In the genomic region with DNA sequence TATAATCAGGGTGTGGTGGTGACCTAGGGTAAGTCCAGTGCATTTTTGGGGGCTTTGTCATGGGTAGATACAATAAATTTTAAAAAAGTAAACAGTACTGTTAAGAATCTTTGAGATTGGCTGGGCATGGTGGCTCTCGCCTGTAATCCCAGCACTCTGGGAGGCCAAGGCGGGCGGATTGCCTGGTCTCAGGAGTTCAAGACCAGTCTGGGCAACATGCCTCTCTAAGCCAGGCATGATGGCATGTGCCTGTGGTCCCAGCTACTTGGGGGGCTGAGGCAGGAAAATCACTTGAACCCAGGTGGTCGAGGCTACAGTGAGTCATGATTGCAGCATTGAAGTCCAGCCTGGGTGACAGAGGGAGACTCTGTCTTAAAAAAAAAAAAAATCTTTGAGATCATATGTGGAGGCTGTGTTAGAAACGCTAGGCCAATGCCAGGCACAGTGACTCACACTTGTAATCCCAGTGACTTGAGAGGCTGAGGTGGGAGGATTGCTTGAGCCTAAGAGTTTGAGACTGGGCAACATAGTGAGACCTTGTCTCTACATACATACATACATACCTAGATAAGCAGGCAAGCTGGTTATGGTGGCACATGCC, we compare ENCODE assay signal across 11 cellular contexts.
DNase-seq lines count a peak whose midpoint lies in the region; ATAC-seq, FAIRE-seq and TF ChIP-seq lines count a peak whose summit lies in the region.
"Had no signal": no experiment of that assay in that cellular context is flagged by ENCODE, and none has a peak within 500 bp of the region (broad histone marks: within the 10 kb centered on the region; RNA-seq: fewer than 3 reads in every experiment).

No MANE protein-coding gene starts in this region.

- H3K27ac ChIP-seq in CD8-positive, alpha-beta memory T cell (ENCODE audit: low read depth, low read length), result peak overlapping the region; percentile 7
- H3K27ac ChIP-seq in astrocyte (ENCODE audit: low read depth, low read length) (no peak overlapping the region), dorsolateral prefrontal cortex (peak overlapping the region in 1 of 59 donors; percentile 21)
- H3K27ac ChIP-seq: right lobe of liver had no signal

- no peak overlapping the region for H3K4me3 ChIP-seq in CD8-positive, alpha-beta memory T cell (ENCODE audit: low read length)
- H3K4me3 ChIP-seq in astrocyte (ENCODE audit: insufficient read depth, low read depth, low read length) (no peak overlapping the region), dorsolateral prefrontal cortex (no peak overlapping the region)
- H3K4me3 ChIP-seq: lower lobe of right lung, right lobe of liver had no signal

- no peaks in the 10 kb centered on the region for H3K27me3 Mint-ChIP-seq in CD8-positive, alpha-beta memory T cell
- H3K27me3 Mint-ChIP-seq in astrocyte (ENCODE audit: low read depth, unreplicated experiment) (no peaks in the 10 kb centered on the region), osteocyte (ENCODE audit: unreplicated experiment) (no peaks in the 10 kb centered on the region), CD14-positive monocyte (ENCODE audit: low read depth in 3 of 3) (peaks cover under 1 to 3% (median 1%) of the 10 kb centered on the region in 3 donors)
- H3K27me3 Mint-ChIP-seq: stimulated activated naive CD8-positive, alpha-beta T cell treated with anti-CD3 and anti-CD28 coated beads, Interleukin-15, amount 100 ng/mL, for 72 hours had no signal

- intact Hi-C loops in CD14-positive monocyte (cut with micrococcal nuclease) (no loop called here), dorsolateral prefrontal cortex (cut with DNase I) (no loop called here)

- POLR2A ChIA-PET in CD8-positive, alpha-beta memory T cell (lab: Charles Lee), result interaction anchor here (0.7 to 1.4 kb wide), 13 partner anchors 11 to 68 kb away, joined by 3 to 16 read pairs (median 4); a partner anchor contains a TSS

- peak in 1 of 5 donors; percentile 61 for DNase-seq in CD8-positive, alpha-beta memory T cell
- DNase-seq in HT1080 (ENCODE audit: low read depth), result peak; percentile 71
- no peak for DNase-seq in astrocyte (ENCODE audit: low read depth)
- DNase-seq in osteocyte (ENCODE audit: extremely low spot score, unreplicated experiment), result no peak
- DNase-seq in effector CD4-positive, alpha-beta T cell, result no peak
- no peak for DNase-seq in CD14-positive monocyte (ENCODE audit: low spot score)
- no peak for DNase-seq in dorsolateral prefrontal cortex
- DNase-seq: lower lobe of right lung, right lobe of liver had no signal

- FAIRE-seq in astrocyte (lab: Jason Lieb, UNC), result no peak

- no peak overlapping the region for H3K4me2 ChIP-seq in astrocyte (ENCODE audit: low read length)

- H3K9me3 Mint-ChIP-seq in CD8-positive, alpha-beta memory T cell, result no peaks in the 10 kb centered on the region
- no peaks in the 10 kb centered on the region for H3K9me3 Mint-ChIP-seq in astrocyte (ENCODE audit: unreplicated experiment)
- no peaks in the 10 kb centered on the region for H3K9me3 Mint-ChIP-seq in osteocyte (ENCODE audit: unreplicated experiment)
- H3K9me3 Mint-ChIP-seq in CD14-positive monocyte, result no peaks in the 10 kb centered on the region

- no peaks in the 10 kb centered on the region for H3K9me3 ChIP-seq in CD8-positive, alpha-beta memory T cell (ENCODE audit: low read length)
- no peaks in the 10 kb centered on the region for H3K9me3 ChIP-seq in astrocyte (ENCODE audit: insufficient read depth, low read depth, low read length)
- H3K9me3 ChIP-seq: lower lobe of right lung, right lobe of liver had no signal

- no peaks in the 10 kb centered on the region for H3K36me3 ChIP-seq in CD8-positive, alpha-beta memory T cell (ENCODE audit: insufficient read depth, low read length)
- H3K36me3 ChIP-seq in astrocyte (ENCODE audit: insufficient read depth, low read length), result no peaks in the 10 kb centered on the region
- H3K36me3 ChIP-seq: lower lobe of right lung, right lobe of liver had no signal

- peak overlapping the region in 2 of 7 donors; percentile 61 to 72 for H3K4me3 Mint-ChIP-seq in CD8-positive, alpha-beta memory T cell
- H3K4me3 Mint-ChIP-seq in astrocyte (ENCODE audit: unreplicated experiment), result no peak overlapping the region
- no peak overlapping the region for H3K4me3 Mint-ChIP-seq in osteocyte (ENCODE audit: unreplicated experiment)
- no peak overlapping the region for H3K4me3 Mint-ChIP-seq in CD14-positive monocyte

- CTCF ChIA-PET in CD8-positive, alpha-beta memory T cell (lab: Charles Lee), result interaction anchor here (0.7 to 2.6 kb wide), 14 partner anchors 9 to 108 kb away, joined by 3 to 12 read pairs (median 3); a partner anchor contains a TSS

- H3K79me2 ChIP-seq in astrocyte (ENCODE audit: insufficient read depth, low read length), result no peaks in the 10 kb centered on the region

- TF ChIP-seq CTCF in astrocyte (IDR thresholded peaks at IDR 0.05; ENCODE audit: insufficient read depth, low read depth, low read length), result no peak
- no peak for TF ChIP-seq CTCF in osteocyte (IDR thresholded peaks at IDR 0.05)
- no peak for TF ChIP-seq CTCF in CD14-positive monocyte (IDR thresholded peaks at IDR 0.05)
- TF ChIP-seq CTCF in dorsolateral prefrontal cortex (IDR thresholded peaks at IDR 0.05 in 54 of 56, conservative IDR thresholded peaks at IDR 0.05 in 2 of 56; ENCODE audit: low read depth in 1 of 56, partially characterized antibody in 56 of 56), result no peak

- H4K20me1 ChIP-seq in astrocyte (ENCODE audit: insufficient read depth, low read length), result no peaks in the 10 kb centered on the region

- no peaks in the 10 kb centered on the region for H3K27me3 ChIP-seq in CD8-positive, alpha-beta memory T cell (ENCODE audit: insufficient read depth, low read length, poor library complexity, severe bottlenecking)
- H3K27me3 ChIP-seq in astrocyte (ENCODE audit: insufficient read depth, low read length) (no peaks in the 10 kb centered on the region), dorsolateral prefrontal cortex (peaks cover 0 to 11% (median 0%) of the 10 kb centered on the region in 45 donors)
- H3K27me3 ChIP-seq: right lobe of liver had no signal

- no peak overlapping the region for H3K9ac ChIP-seq in astrocyte (ENCODE audit: low read length)

- H3K27ac Mint-ChIP-seq in CD8-positive, alpha-beta memory T cell, result no peak overlapping the region
- H3K27ac Mint-ChIP-seq in astrocyte (ENCODE audit: unreplicated experiment) (peak overlapping the region; percentile 29), osteocyte (ENCODE audit: unreplicated experiment) (peak overlapping the region; percentile 75), CD14-positive monocyte (no peak overlapping the region)

- H3K4me1 ChIP-seq in CD8-positive, alpha-beta memory T cell (ENCODE audit: insufficient read depth, low read length), result peaks cover 99% of the 10 kb centered on the region
- H3K4me1 ChIP-seq in astrocyte (ENCODE audit: insufficient read depth, low read length), result no peaks in the 10 kb centered on the region
- H3K4me1 ChIP-seq: right lobe of liver had no signal

- no peak overlapping the region for H2AFZ ChIP-seq in astrocyte (ENCODE audit: low read depth, low read length)

- peaks cover 0 to 30% (median 7%) of the 10 kb centered on the region in 3 donors for H3K36me3 Mint-ChIP-seq in CD8-positive, alpha-beta memory T cell
- H3K36me3 Mint-ChIP-seq in astrocyte (ENCODE audit: low read depth, unreplicated experiment), result no peaks in the 10 kb centered on the region
- H3K36me3 Mint-ChIP-seq in osteocyte (ENCODE audit: unreplicated experiment), result no peaks in the 10 kb centered on the region
- peaks cover 14 to 17% of the 10 kb centered on the region in 2 donors for H3K36me3 Mint-ChIP-seq in CD14-positive monocyte

- H3K4me1 Mint-ChIP-seq in CD8-positive, alpha-beta memory T cell, result no peaks in the 10 kb centered on the region
- H3K4me1 Mint-ChIP-seq in astrocyte (ENCODE audit: low read depth, unreplicated experiment) (peaks cover 8% of the 10 kb centered on the region), osteocyte (ENCODE audit: unreplicated experiment) (peaks cover 12% of the 10 kb centered on the region), CD14-positive monocyte (peaks cover 25% of the 10 kb centered on the region)
- H3K4me1 Mint-ChIP-seq: stimulated activated naive CD8-positive, alpha-beta T cell treated with anti-CD3 and anti-CD28 coated beads, Interleukin-15, amount 100 ng/mL, for 72 hours had no signal

- ATAC-seq in GM19452 (IDR thresholded peaks at IDR 0.05; ENCODE audit: unreplicated experiment), result no peak

Comparison
In these comparisons a context has a peak if more than half of its experiments do, and no peak if none do; other contexts are left out.
1. H3K27ac Mint-ChIP-seq: peak in astrocyte (single experiment) and osteocyte (single experiment); none in CD8-positive, alpha-beta memory T cell (0 of 8) and CD14-positive monocyte (0 of 7).